In the genomic region with DNA sequence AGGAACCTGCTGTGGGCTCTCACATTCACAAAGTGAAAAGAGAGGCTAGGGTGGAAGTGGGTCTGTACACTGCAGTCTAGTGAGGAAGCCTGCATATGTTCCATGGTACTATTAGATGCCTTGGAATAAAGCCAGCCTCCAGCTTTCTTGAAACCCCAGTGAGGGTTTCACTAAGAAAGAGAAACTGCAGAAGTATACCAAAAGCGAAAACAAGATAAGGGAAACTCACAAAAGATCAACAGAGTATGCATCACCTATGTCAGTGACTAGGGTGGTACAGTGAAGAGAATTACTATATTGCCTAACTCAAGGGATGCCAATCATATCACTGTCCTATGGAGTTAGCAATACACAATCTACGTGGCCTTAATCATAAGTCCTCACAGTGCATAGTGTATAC, we compare ENCODE assay signal across 11 cellular contexts.
DNase-seq lines count a peak whose midpoint lies in the region; ATAC-seq and TF ChIP-seq lines count a peak whose summit lies in the region.
"Had no signal": no experiment of that assay in that cellular context is flagged by ENCODE, and none has a peak within 500 bp of the region (broad histone marks: within the 10 kb centered on the region; RNA-seq: fewer than 3 reads in every experiment).

No MANE protein-coding gene starts in this region.

- peak; percentile 13 for DNase-seq in GM13977 (ENCODE audit: low spot score)
- peak; percentile 78 for DNase-seq in RPMI8226
- DNase-seq in lower leg skin (ENCODE audit: low spot score in 2 of 2): no peak
- no peak for DNase-seq in aorta
- DNase-seq in left lobe of liver (ENCODE audit: low spot score): no peak
- DNase-seq in NCI-H446 treated with DMSO at 0.1 percent for 48 hours (lab: John Stamatoyannopoulos, UW): no peak
- DNase-seq: activated CD8-positive, alpha-beta memory T cell treated with anti-CD3 and anti-CD28 coated beads, Interleukin-2, amount 50 U/mL, for 4 hours; Calu3; SJCRH30 had no signal

- TF ChIP-seq CTCF in GM13977 (IDR thresholded peaks at IDR 0.05; ENCODE audit: extremely low read depth, insufficient read depth, missing control alignments): no peak
- no peak for TF ChIP-seq CTCF in lower leg skin (IDR thresholded peaks at IDR 0.05)

- H3K4me3 ChIP-seq in lower leg skin (ENCODE audit: low read depth, poor library complexity, severe bottlenecking) (no peak overlapping the region), aorta (ENCODE audit: low read length in 2 of 2) (no peak overlapping the region)
- H3K4me3 ChIP-seq: SJCRH30 had no signal

- H3K9me3 ChIP-seq in aorta (ENCODE audit: control insufficient read depth, low read length): no peaks in the 10 kb centered on the region
- H3K9me3 ChIP-seq: SJCRH30 had no signal

- peak; percentile 87 for ATAC-seq in GM19372 (IDR thresholded peaks at IDR 0.05; ENCODE audit: low read depth, unreplicated experiment)
- peak; percentile 91 for ATAC-seq in HG02938 (IDR thresholded peaks at IDR 0.05; ENCODE audit: unreplicated experiment)
- no peak for ATAC-seq in aorta (ENCODE audit: low FRiP score)
- no peak for ATAC-seq in left lobe of liver

- in situ Hi-C loops in GM13977 (cut with MboI; ENCODE audit: low pct_unique_long_range_greater_than_20kb, low sequenced_read_pairs, unreplicated experiment): no loop called here

- intact Hi-C loops in lower leg skin (cut with DNase I; ENCODE audit: low total_unique reads) (no loop called here), aorta (cut with DNase I) (no loop called here)

- 93 to 95% methylated on average over 2 of the region's 2 CpGs for WGBS in lower leg skin, 2 donors
- 93 to 100% methylated on average over 2 of the region's 2 CpGs for WGBS in aorta, 2 donors

- TF ChIP-seq POLR2A in lower leg skin (IDR thresholded peaks at IDR 0.05): no peak

- no peaks in the 10 kb centered on the region for H3K36me3 ChIP-seq in aorta (ENCODE audit: control insufficient read depth in 1 of 2, insufficient read depth in 2 of 2, low read length in 1 of 2)
- H3K36me3 ChIP-seq: SJCRH30 had no signal

- H3K27ac ChIP-seq in aorta (ENCODE audit: low read depth in 1 of 2, low read length in 2 of 2): no peak overlapping the region
- H3K27ac ChIP-seq: SJCRH30 had no signal

- no peaks in the 10 kb centered on the region for H3K4me1 ChIP-seq in aorta (ENCODE audit: control insufficient read depth in 1 of 2, insufficient read depth in 2 of 2, low read length in 2 of 2)
- H3K4me1 ChIP-seq: SJCRH30 had no signal

- H3K27me3 ChIP-seq in aorta (ENCODE audit: control insufficient read depth in 1 of 2, insufficient read depth in 2 of 2, low read length in 1 of 2): no peaks in the 10 kb centered on the region
- H3K27me3 ChIP-seq: SJCRH30 had no signal

Comparison
In these comparisons a context has a peak if more than half of its experiments do, and no peak if none do; other contexts are left out.
1. DNase-seq: peak in GM13977 (single experiment) and RPMI8226 (single experiment); none in lower leg skin (0 of 2), aorta (0 of 2), left lobe of liver (single experiment) and NCI-H446 treated with DMSO at 0.1 percent for 48 hours (single experiment).
2. ATAC-seq: peak in GM19372 (single experiment) and HG02938 (single experiment); none in aorta (single experiment) and left lobe of liver (single experiment).